14 cellular contexts compared by ENCODE assay signal in the genomic region with DNA sequence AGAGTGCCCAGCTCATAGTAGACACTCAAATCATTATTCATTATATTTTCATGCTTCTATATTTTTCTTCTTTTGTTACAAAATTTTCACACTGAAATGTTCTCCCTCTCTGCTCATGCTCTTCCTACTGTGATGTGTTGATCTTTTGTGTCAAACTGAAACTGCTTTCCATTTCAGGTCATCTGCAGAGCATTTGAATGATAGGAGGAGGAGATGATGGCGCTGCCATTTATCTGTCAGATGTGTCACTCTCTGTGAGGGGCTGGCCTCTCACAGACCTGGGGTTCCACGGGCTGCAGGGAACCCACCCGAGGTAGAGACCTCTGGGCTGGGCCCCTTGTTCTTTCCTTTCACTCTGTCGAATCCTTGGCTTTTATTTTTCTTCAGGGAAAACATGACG. TPM values are rescaled to one million over a fixed set of nuclear protein-coding genes. Genes with fewer than 3 reads are reported as not detected.
DNase-seq lines count a peak whose midpoint lies in the region; ATAC-seq, FAIRE-seq and TF ChIP-seq lines count a peak whose summit lies in the region.
"Had no signal": no experiment of that assay in that cellular context is flagged by ENCODE, and none has a peak within 500 bp of the region (broad histone marks: within the 10 kb centered on the region; RNA-seq: fewer than 3 reads in every experiment).

No MANE protein-coding gene starts in this region.

- no peaks in the 10 kb centered on the region for H3K9me2 ChIP-seq in Loucy (replicated peaks; ENCODE audit: low read depth, low read length)

- no peaks in the 10 kb centered on the region for H3K79me1 ChIP-seq in mesenchymal stem cell (replicated peaks; ENCODE audit: low read length, poor library complexity, severe bottlenecking)

- H3K23ac ChIP-seq in mesenchymal stem cell (ENCODE audit: low read length in 2 of 2) = no peak overlapping the region

- no peaks in the 10 kb centered on the region for H4K20me1 ChIP-seq in BLaER1 treated with 17β-estradiol and CSF1 and Interleukin-3, amounts not matched to agents 10 nM and 100 nM
- no peaks in the 10 kb centered on the region for H4K20me1 ChIP-seq in Loucy (ENCODE audit: insufficient read depth, low read length, poor library complexity, severe bottlenecking)

- no peak overlapping the region for H4K91ac ChIP-seq in mesenchymal stem cell (ENCODE audit: low read length)

- H3K14ac ChIP-seq in mesenchymal stem cell (ENCODE audit: low read length in 2 of 2) = no peak overlapping the region

- H3K27ac ChIP-seq in BLaER1 treated with 17β-estradiol and CSF1 and Interleukin-3, amounts not matched to agents 10 nM and 100 nM = peak overlapping the region; percentile 14 to 100 (median 93); a peak in 20 of 22 replicates
- H3K27ac ChIP-seq in mesenchymal stem cell (ENCODE audit: low read length, poor library complexity, severe bottlenecking) (no peak overlapping the region), kidney (ENCODE audit: low read depth in 2 of 2, low read length in 2 of 2) (no peak overlapping the region)
- H3K27ac ChIP-seq: heart left ventricle, left lung had no signal

- H2AK5ac ChIP-seq in mesenchymal stem cell (ENCODE audit: low read length, severe bottlenecking) = no peak overlapping the region

- H3K4me2 ChIP-seq in BLaER1 treated with 17β-estradiol and CSF1 and Interleukin-3, amounts not matched to agents 10 nM and 100 nM = peak overlapping the region; percentile 69 to 94 (median 89)
- H3K4me2 ChIP-seq in Loucy (ENCODE audit: low read depth, low read length, poor library complexity, severe bottlenecking) (peak overlapping the region; percentile 84), mesenchymal stem cell (ENCODE audit: low read length, poor library complexity, severe bottlenecking) (no peak overlapping the region)

- no peak overlapping the region for H2BK12ac ChIP-seq in mesenchymal stem cell (ENCODE audit: low read length in 2 of 2)

- no peaks in the 10 kb centered on the region for H3K79me2 ChIP-seq in Loucy (ENCODE audit: insufficient read depth, low read length)

- no peak overlapping the region for H4K8ac ChIP-seq in mesenchymal stem cell (ENCODE audit: low read length)

- H2BK120ac ChIP-seq in mesenchymal stem cell (ENCODE audit: low read depth, low read length) = no peak overlapping the region

- no peak overlapping the region for H2BK5ac ChIP-seq in mesenchymal stem cell (ENCODE audit: low read depth, low read length, poor library complexity, severe bottlenecking)

- TF ChIP-seq CTCF in Loucy (conservative IDR thresholded peaks at IDR 0.05; ENCODE audit: low read length) = no peak
- no peak for TF ChIP-seq CTCF in kidney (IDR thresholded peaks at IDR 0.05; ENCODE audit: borderline replicate concordance, extremely low read depth, insufficient read depth)

- DNase-seq in mesenchymal stem cell = no peak
- no peak for DNase-seq in kidney
- no peak for DNase-seq in NCI-H2029 treated with DMSO at 0.1 percent for 48 hours (lab: John Stamatoyannopoulos, UW)
- DNase-seq: activated CD4-positive, alpha-beta T cell treated with anti-CD3 and anti-CD28 coated beads, Interleukin-2, amount 50 U/mL, for 48 hours; activated gamma-delta T cell; C1 segment of cervical spinal cord; heart left ventricle; left lung had no signal

- ATAC-seq in GM19463 (IDR thresholded peaks at IDR 0.05; ENCODE audit: unreplicated experiment) (peak; percentile 52), GM21825 (IDR thresholded peaks at IDR 0.05; ENCODE audit: unreplicated experiment) (no peak), HG03196 (IDR thresholded peaks at IDR 0.05; ENCODE audit: unreplicated experiment) (no peak)
- ATAC-seq: heart left ventricle, left lung had no signal

- peak overlapping the region; percentile 28 to 61 (median 44); a peak in 16 of 20 replicates for H3K4me3 ChIP-seq in BLaER1 treated with 17β-estradiol and CSF1 and Interleukin-3, amounts not matched to agents 10 nM and 100 nM
- peak overlapping the region; percentile 62 for H3K4me3 ChIP-seq in Loucy (ENCODE audit: low read length, poor library complexity, severe bottlenecking)
- peak overlapping the region in 1 of 2 experiments; percentile 62 for H3K4me3 ChIP-seq in mesenchymal stem cell (ENCODE audit: insufficient read depth in 1 of 2, low read depth in 1 of 2, low read length in 2 of 2)
- no peak overlapping the region for H3K4me3 ChIP-seq in kidney (ENCODE audit: low read length in 2 of 2)
- H3K4me3 ChIP-seq: heart left ventricle, left lung had no signal

- FAIRE-seq in kidney (lab: Jason Lieb, UNC) = no peak
- FAIRE-seq: H54 had no signal

- H2AFZ ChIP-seq in Loucy (ENCODE audit: low read length) (peak overlapping the region; percentile 79), mesenchymal stem cell (ENCODE audit: low read depth, low read length) (no peak overlapping the region)

- WGBS in mesenchymal stem cell = 78% methylated on average over 3 of the region's 5 CpGs

- H3K36me3 ChIP-seq in BLaER1 treated with 17β-estradiol and CSF1 and Interleukin-3, amounts not matched to agents 10 nM and 100 nM = no peaks in the 10 kb centered on the region
- H3K36me3 ChIP-seq in Loucy (ENCODE audit: insufficient read depth, low read length) = no peaks in the 10 kb centered on the region
- H3K36me3 ChIP-seq in mesenchymal stem cell (ENCODE audit: control insufficient read depth in 1 of 2, insufficient read depth in 2 of 2, low read depth in 1 of 2, low read length in 2 of 2) = no peaks in the 10 kb centered on the region
- no peaks in the 10 kb centered on the region for H3K36me3 ChIP-seq in kidney (ENCODE audit: control insufficient read depth in 1 of 2, insufficient read depth in 2 of 2, low read length in 2 of 2)
- H3K36me3 ChIP-seq: heart left ventricle, left lung had no signal

- no peaks in the 10 kb centered on the region for H3K27me3 ChIP-seq in BLaER1 treated with 17β-estradiol and CSF1 and Interleukin-3, amounts not matched to agents 10 nM and 100 nM
- H3K27me3 ChIP-seq in Loucy (ENCODE audit: insufficient read depth, low read length, poor library complexity, severe bottlenecking) (no peaks in the 10 kb centered on the region), mesenchymal stem cell (ENCODE audit: control insufficient read depth in 1 of 2, insufficient read depth in 1 of 2, low read length in 2 of 2) (no peaks in the 10 kb centered on the region)
- H3K27me3 ChIP-seq: heart left ventricle had no signal

- intact Hi-C loops in kidney (cut with DNase I) = loop anchor here (10.0 kb wide), 1 partner anchor 95 kb away; a partner anchor contains a TSS

- H2BK15ac ChIP-seq in mesenchymal stem cell (ENCODE audit: low read depth, poor library complexity, severe bottlenecking) = no peak overlapping the region

- no peak overlapping the region for H3K4ac ChIP-seq in mesenchymal stem cell (ENCODE audit: low read depth in 1 of 2, low read length in 2 of 2)

- no peaks in the 10 kb centered on the region; the same call in 1 of the 2 replicates for H3F3A ChIP-seq in Loucy (ENCODE audit: low read depth)

- H3K9ac ChIP-seq in BLaER1 treated with 17β-estradiol and CSF1 and Interleukin-3, amounts not matched to agents 10 nM and 100 nM = peak overlapping the region; percentile 11 to 97 (median 79); a peak in 20 of 22 replicates
- peak overlapping the region; percentile 48 for H3K9ac ChIP-seq in Loucy (ENCODE audit: low read depth, low read length, poor library complexity, severe bottlenecking)
- peak overlapping the region; percentile 80 for H3K9ac ChIP-seq in mesenchymal stem cell (ENCODE audit: low read length)
- peak overlapping the region in 1 of 2 donors; percentile 15 for H3K9ac ChIP-seq in kidney (ENCODE audit: low read length in 2 of 2)

- peaks cover 29 to 80% (median 63%) of the 10 kb centered on the region in 10 experiments for H3K4me1 ChIP-seq in BLaER1 treated with 17β-estradiol and CSF1 and Interleukin-3, amounts not matched to agents 10 nM and 100 nM
- H3K4me1 ChIP-seq in Loucy (ENCODE audit: insufficient read depth, low read length, poor library complexity, severe bottlenecking) (peaks cover 36% of the 10 kb centered on the region), mesenchymal stem cell (ENCODE audit: control insufficient read depth, insufficient read depth, low read depth, low read length) (peaks cover 4% of the 10 kb centered on the region), kidney (ENCODE audit: control insufficient read depth in 1 of 2, insufficient read depth in 1 of 2, low read depth in 1 of 2, low read length in 2 of 2) (peaks cover 0 to 18% of the 10 kb centered on the region in 2 donors)
- H3K4me1 ChIP-seq: left lung had no signal

- peaks cover 0 to 22% (median 12%) of the 10 kb centered on the region in 11 experiments; a peak in 14 of 22 replicates for H3K9me3 ChIP-seq in BLaER1 treated with 17β-estradiol and CSF1 and Interleukin-3, amounts not matched to agents 10 nM and 100 nM (replicated peaks in 1 of 11)
- H3K9me3 ChIP-seq in Loucy (ENCODE audit: insufficient read depth, low read depth, low read length) (no peaks in the 10 kb centered on the region), mesenchymal stem cell (ENCODE audit: control insufficient read depth, low read length) (no peaks in the 10 kb centered on the region), kidney (ENCODE audit: control insufficient read depth in 1 of 2, low read length in 2 of 2) (no peaks in the 10 kb centered on the region)
- H3K9me3 ChIP-seq: heart left ventricle, left lung had no signal

- no peak overlapping the region for H3K18ac ChIP-seq in mesenchymal stem cell (ENCODE audit: low read depth in 1 of 2, low read length in 2 of 2)

RNA-seq across cellular contexts. Expression of a gene that starts 41.1 kb away (rescaled TPM):
- polyA plus RNA-seq in mesenchymal stem cell (2013, experiment 1 of 2) = not detected
- polyA plus RNA-seq in mesenchymal stem cell (2013, experiment 2 of 2) = not detected
- total RNA-seq in kidney = not detected
- not detected for polyA plus RNA-seq in kidney (ENCODE audit: insufficient read depth, low read depth, low replicate concordance)
- total RNA-seq: heart left ventricle, left lung had no signal
- polyA plus RNA-seq: heart left ventricle had no signal

RNA-seq across cellular contexts. Expression of a gene that starts 51.5 kb away (rescaled TPM):
- polyA plus RNA-seq in mesenchymal stem cell (2013, experiment 1 of 2) = not detected
- not detected for polyA plus RNA-seq in mesenchymal stem cell (2013, experiment 2 of 2)
- not detected for total RNA-seq in kidney
- polyA plus RNA-seq in kidney (ENCODE audit: insufficient read depth, low read depth, low replicate concordance) = not detected
- total RNA-seq: heart left ventricle, left lung had no signal
- polyA plus RNA-seq: heart left ventricle had no signal

RNA-seq across cellular contexts. Expression of a gene that starts 59.3 kb away (rescaled TPM):
- polyA plus RNA-seq in mesenchymal stem cell (2013, experiment 1 of 2) = not detected
- not detected for polyA plus RNA-seq in mesenchymal stem cell (2013, experiment 2 of 2)
- total RNA-seq in kidney = not detected
- not detected for polyA plus RNA-seq in kidney (ENCODE audit: insufficient read depth, low read depth, low replicate concordance)
- total RNA-seq: heart left ventricle had no signal
- polyA plus RNA-seq: heart left ventricle had no signal

Comparison
In these comparisons a context has a peak if more than half of its experiments do, and no peak if none do; other contexts are left out.
1. H3K27ac ChIP-seq: peak in BLaER1 treated with 17β-estradiol and CSF1 and Interleukin-3, amounts not matched to agents 10 nM and 100 nM (11 of 11); none in mesenchymal stem cell (single experiment) and kidney (0 of 2).
2. H3K4me3 ChIP-seq: peak in BLaER1 treated with 17β-estradiol and CSF1 and Interleukin-3, amounts not matched to agents 10 nM and 100 nM (10 of 10) and Loucy (single experiment); none in kidney (0 of 2).